In genomic region chr2:173355866-173356508, GRCh38 we compare ENCODE assay signal across 1 cellular context.
TF ChIP-seq lines count a peak whose summit lies in the region.

No MANE protein-coding gene starts in this region.

TF ChIP-seq in HEK293, 187 proteins besides CTCF, POLR2A, EP300 and RAD21 (continued from another document):
- TF ChIP-seq, protein P1, sequence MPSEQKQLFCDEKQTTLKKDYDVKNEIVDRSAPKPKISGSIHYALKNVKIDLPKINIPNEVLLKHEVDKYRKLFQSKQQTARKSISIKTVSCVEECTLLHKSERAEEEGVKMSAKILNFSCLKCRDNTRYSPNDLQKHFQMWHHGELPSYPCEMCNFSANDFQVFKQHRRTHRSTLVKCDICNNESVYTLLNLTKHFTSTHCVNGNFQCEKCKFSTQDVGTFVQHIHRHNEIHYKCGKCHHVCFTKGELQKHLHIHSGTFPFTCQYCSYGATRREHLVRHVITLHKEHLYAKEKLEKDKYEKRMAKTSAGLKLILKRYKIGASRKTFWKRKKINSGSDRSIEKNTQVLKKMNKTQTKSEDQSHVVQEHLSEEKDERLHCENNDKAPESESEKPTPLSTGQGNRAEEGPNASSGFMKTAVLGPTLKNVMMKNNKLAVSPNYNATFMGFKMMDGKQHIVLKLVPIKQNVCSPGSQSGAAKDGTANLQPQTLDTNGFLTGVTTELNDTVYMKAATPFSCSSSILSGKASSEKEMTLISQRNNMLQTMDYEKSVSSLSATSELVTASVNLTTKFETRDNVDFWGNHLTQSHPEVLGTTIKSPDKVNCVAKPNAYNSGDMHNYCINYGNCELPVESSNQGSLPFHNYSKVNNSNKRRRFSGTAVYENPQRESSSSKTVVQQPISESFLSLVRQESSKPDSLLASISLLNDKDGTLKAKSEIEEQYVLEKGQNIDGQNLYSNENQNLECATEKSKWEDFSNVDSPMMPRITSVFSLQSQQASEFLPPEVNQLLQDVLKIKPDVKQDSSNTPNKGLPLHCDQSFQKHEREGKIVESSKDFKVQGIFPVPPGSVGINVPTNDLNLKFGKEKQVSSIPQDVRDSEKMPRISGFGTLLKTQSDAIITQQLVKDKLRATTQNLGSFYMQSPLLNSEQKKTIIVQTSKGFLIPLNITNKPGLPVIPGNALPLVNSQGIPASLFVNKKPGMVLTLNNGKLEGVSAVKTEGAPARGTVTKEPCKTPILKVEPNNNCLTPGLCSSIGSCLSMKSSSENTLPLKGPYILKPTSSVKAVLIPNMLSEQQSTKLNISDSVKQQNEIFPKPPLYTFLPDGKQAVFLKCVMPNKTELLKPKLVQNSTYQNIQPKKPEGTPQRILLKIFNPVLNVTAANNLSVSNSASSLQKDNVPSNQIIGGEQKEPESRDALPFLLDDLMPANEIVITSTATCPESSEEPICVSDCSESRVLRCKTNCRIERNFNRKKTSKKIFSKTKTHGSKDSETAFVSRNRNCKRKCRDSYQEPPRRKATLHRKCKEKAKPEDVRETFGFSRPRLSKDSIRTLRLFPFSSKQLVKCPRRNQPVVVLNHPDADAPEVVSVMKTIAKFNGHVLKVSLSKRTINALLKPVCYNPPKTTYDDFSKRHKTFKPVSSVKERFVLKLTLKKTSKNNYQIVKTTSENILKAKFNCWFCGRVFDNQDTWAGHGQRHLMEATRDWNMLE (tag by site-specific recombination; conservative IDR thresholded peaks at IDR 0.05; ENCODE audit: low read depth), result no peak
- TF ChIP-seq ZBTB48 (tag by site-specific recombination; IDR thresholded peaks at IDR 0.05), result no peak; the same call in 1 of the 2 replicates
- TF ChIP-seq ZNF514 (tag by site-specific recombination; IDR thresholded peaks at IDR 0.05), result no peak
- no peak for TF ChIP-seq ZBTB20 (tag by site-specific recombination; IDR thresholded peaks at IDR 0.05)
- TF ChIP-seq ZNF707 (tag by site-specific recombination; IDR thresholded peaks at IDR 0.05), result no peak
TF ChIP-seq in HEK293: peak in this region for 0.
